ENCODE assay signal across 15 cellular contexts in the genomic region with DNA sequence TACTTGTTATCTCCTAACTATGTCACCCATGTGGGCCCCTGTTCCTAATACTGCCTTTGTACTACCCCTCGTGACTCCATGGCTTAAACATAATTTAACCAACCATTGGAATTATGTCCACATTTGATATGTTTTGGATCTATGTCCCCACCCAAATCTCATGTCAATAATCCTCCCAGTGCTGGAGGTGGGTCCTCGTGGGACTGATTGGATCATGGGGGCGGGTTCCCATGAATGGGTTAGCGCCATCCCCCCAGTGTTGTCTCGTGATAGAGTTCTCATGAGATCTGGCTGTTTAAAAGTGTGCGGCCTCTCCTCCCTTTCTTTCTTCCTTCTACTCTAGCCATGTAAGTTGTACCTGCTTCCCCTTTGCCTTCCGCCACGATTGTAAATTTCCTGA. TPM values are rescaled to one million over a fixed set of nuclear protein-coding genes. Genes with fewer than 3 reads are reported as not detected.
DNase-seq lines count a peak whose midpoint lies in the region; ATAC-seq, FAIRE-seq and TF ChIP-seq lines count a peak whose summit lies in the region.
"Had no signal": no experiment of that assay in that cellular context is flagged by ENCODE, and none has a peak within 500 bp of the region (broad histone marks: within the 10 kb centered on the region; RNA-seq: fewer than 3 reads in every experiment).

No MANE protein-coding gene starts in this region.

- H3K9me3 Mint-ChIP-seq in CD4-positive, alpha-beta T cell = no peaks in the 10 kb centered on the region
- H3K9me3 Mint-ChIP-seq in GM23338 = peaks cover 2% of the 10 kb centered on the region; the same call in 1 of the 3 replicates
- H3K9me3 Mint-ChIP-seq in activated naive CD8-positive, alpha-beta T cell treated with anti-CD3 and anti-CD28 coated beads, Interleukin-2, amount 50 U/mL, for 24 hours = no peaks in the 10 kb centered on the region
- peaks cover 3% of the 10 kb centered on the region for H3K9me3 Mint-ChIP-seq in natural killer cell treated with Interleukin-12 subunit alpha and Interleukin-12 subunit beta and Interleukin-15 and Interleukin-18, amount 100 ng/mL, for 72 hours

- TF ChIP-seq CTCF in CD4-positive, alpha-beta T cell (IDR thresholded peaks at IDR 0.05) = no peak
- TF ChIP-seq CTCF in GM23338 (conservative IDR thresholded peaks at IDR 0.05; ENCODE audit: low read depth in 2 of 2) = no peak

- no peak for TF ChIP-seq POLR2A in GM12892 (IDR thresholded peaks at IDR 0.05; ENCODE audit: low read depth, low read length)

- no peaks in the 10 kb centered on the region for H3K36me3 ChIP-seq in GM23338 (ENCODE audit: insufficient read depth)
- H3K36me3 ChIP-seq: BLaER1, left lung, prostate gland had no signal

- H3K4me2 ChIP-seq in GM23338 = no peak overlapping the region

- H3K36me3 Mint-ChIP-seq in CD4-positive, alpha-beta T cell (ENCODE audit: low read depth) = peaks cover 4% of the 10 kb centered on the region
- H3K36me3 Mint-ChIP-seq in GM23338 (ENCODE audit: low read depth) = no peaks in the 10 kb centered on the region
- no peaks in the 10 kb centered on the region for H3K36me3 Mint-ChIP-seq in activated naive CD8-positive, alpha-beta T cell treated with anti-CD3 and anti-CD28 coated beads, Interleukin-2, amount 50 U/mL, for 24 hours (ENCODE audit: low read depth)
- H3K36me3 Mint-ChIP-seq in natural killer cell treated with Interleukin-12 subunit alpha and Interleukin-12 subunit beta and Interleukin-15 and Interleukin-18, amount 100 ng/mL, for 72 hours = no peaks in the 10 kb centered on the region

- CTCF ChIA-PET in CD4-positive, alpha-beta T cell (lab: Charles Lee) = interaction anchor here (0.6 to 1.7 kb wide), 3 partner anchors 10 to 1028 kb away, joined by 3 to 4 read pairs (median 3); partner anchors contain the start of gene CBR1

- peaks cover 14% of the 10 kb centered on the region for H3K4me1 ChIP-seq in GM23338 (ENCODE audit: insufficient read depth)
- H3K4me1 ChIP-seq: prostate gland had no signal

- no peak overlapping the region for H3K4me3 ChIP-seq in GM23338
- H3K4me3 ChIP-seq: BLaER1, left lung, prostate gland had no signal

- peaks cover 34% of the 10 kb centered on the region for H3K4me1 Mint-ChIP-seq in CD4-positive, alpha-beta T cell (ENCODE audit: low read depth)
- H3K4me1 Mint-ChIP-seq in GM23338 = peaks cover 20% of the 10 kb centered on the region
- H3K4me1 Mint-ChIP-seq in activated naive CD8-positive, alpha-beta T cell treated with anti-CD3 and anti-CD28 coated beads, Interleukin-2, amount 50 U/mL, for 24 hours = peaks cover 37% of the 10 kb centered on the region
- peaks cover 16 to 22% of the 10 kb centered on the region in 2 donors for H3K4me1 Mint-ChIP-seq in natural killer cell treated with Interleukin-12 subunit alpha and Interleukin-12 subunit beta and Interleukin-15 and Interleukin-18, amount 100 ng/mL, for 72 hours (ENCODE audit: low read depth in 2 of 2)

- no peaks in the 10 kb centered on the region for H3F3A ChIP-seq in GM23338 (replicated peaks; ENCODE audit: low read depth)

- no peaks in the 10 kb centered on the region for H4K20me1 ChIP-seq in GM23338 (replicated peaks; ENCODE audit: insufficient read depth)
- H4K20me1 ChIP-seq: BLaER1 had no signal

- H3K27ac ChIP-seq in CD4-positive, alpha-beta T cell (ENCODE audit: low read depth, low read length) = no peak overlapping the region
- no peak overlapping the region for H3K27ac ChIP-seq in GM23338 (ENCODE audit: low read depth)

- no peak for ATAC-seq in CD4-positive, alpha-beta T cell (ENCODE audit: poor library complexity)
- no peak for ATAC-seq in GM23338
- ATAC-seq in activated naive CD8-positive, alpha-beta T cell treated with anti-CD3 and anti-CD28 coated beads, Interleukin-2, amount 50 U/mL, for 24 hours = no peak
- no peak for ATAC-seq in natural killer cell treated with Interleukin-12 subunit alpha and Interleukin-12 subunit beta and Interleukin-15 and Interleukin-18, amount 100 ng/mL, for 72 hours

- DNase-seq in CD4-positive, alpha-beta T cell = no peak
- DNase-seq in GM23338 (ENCODE audit: low spot score) (no peak), cardiac septum (ENCODE audit: low spot score) (no peak), GM12892 (ENCODE audit: insufficient read length) (no peak), kidney tubule cell (ENCODE audit: low spot score) (no peak)
- DNase-seq in activated naive CD8-positive, alpha-beta T cell treated with anti-CD3 and anti-CD28 coated beads, Interleukin-2, amount 50 U/mL, for 24 hours = no peak
- DNase-seq in natural killer cell treated with Interleukin-12 subunit alpha and Interleukin-12 subunit beta and Interleukin-15 and Interleukin-18, amount 100 ng/mL, for 72 hours (ENCODE audit: low spot score) = no peak
- DNase-seq: DND-41, Kasumi-1, left lung, NCI-H1436, NCI-H226, Right ventricle myocardium superior had no signal

- POLR2A ChIA-PET in CD4-positive, alpha-beta T cell (lab: Charles Lee) = interaction anchor here (0.9 to 2.9 kb wide), 6 partner anchors 10 to 240 kb away, joined by 3 to 24 read pairs (median 4); partner anchors contain the start of genes CBR1 and SETD4

- peak overlapping the region; percentile 85 for H3K4me3 Mint-ChIP-seq in CD4-positive, alpha-beta T cell
- no peak overlapping the region for H3K4me3 Mint-ChIP-seq in GM23338
- H3K4me3 Mint-ChIP-seq in activated naive CD8-positive, alpha-beta T cell treated with anti-CD3 and anti-CD28 coated beads, Interleukin-2, amount 50 U/mL, for 24 hours = peak overlapping the region; percentile 81
- peak overlapping the region; percentile 72 for H3K4me3 Mint-ChIP-seq in natural killer cell treated with Interleukin-12 subunit alpha and Interleukin-12 subunit beta and Interleukin-15 and Interleukin-18, amount 100 ng/mL, for 72 hours

- peak overlapping the region; percentile 89 for H3K27ac Mint-ChIP-seq in CD4-positive, alpha-beta T cell
- no peak overlapping the region for H3K27ac Mint-ChIP-seq in GM23338
- H3K27ac Mint-ChIP-seq in activated naive CD8-positive, alpha-beta T cell treated with anti-CD3 and anti-CD28 coated beads, Interleukin-2, amount 50 U/mL, for 24 hours = peak overlapping the region; percentile 98
- H3K27ac Mint-ChIP-seq in natural killer cell treated with Interleukin-12 subunit alpha and Interleukin-12 subunit beta and Interleukin-15 and Interleukin-18, amount 100 ng/mL, for 72 hours = peak overlapping the region; percentile 84 to 86

- 0 out of 2 replicates have a peak, but pooled peaks cover 2% of the 10 kb centered on the region for H3K9me2 ChIP-seq in GM23338 (ENCODE audit: insufficient read depth)

- H2AFZ ChIP-seq in GM23338 = peak overlapping the region; percentile 66; the same call in 1 of the 2 replicates

- intact Hi-C loops in CD4-positive, alpha-beta T cell (cut with DNase I, micrococcal nuclease) = loop anchor here in 1 of 2 experiments (1.0 to 10.0 kb wide), 2 partner anchors 19 to 885 kb away; partner anchors contain the start of genes HLCS and SETD4
- intact Hi-C loops in cardiac septum (cut with DNase I) = no loop called here

- H3K27me3 ChIP-seq in CD4-positive, alpha-beta T cell (ENCODE audit: control insufficient read depth, insufficient read depth, low read length) = no peaks in the 10 kb centered on the region
- H3K27me3 ChIP-seq in GM23338 (ENCODE audit: insufficient read depth) = no peaks in the 10 kb centered on the region
- H3K27me3 ChIP-seq: BLaER1, left lung had no signal

- no peaks in the 10 kb centered on the region for H3K9me3 ChIP-seq in CD4-positive, alpha-beta T cell (ENCODE audit: control insufficient read depth, low read length)
- H3K9me3 ChIP-seq: BLaER1, left lung, prostate gland had no signal

- no peaks in the 10 kb centered on the region for H3K27me3 Mint-ChIP-seq in CD4-positive, alpha-beta T cell
- peaks cover 3% of the 10 kb centered on the region for H3K27me3 Mint-ChIP-seq in GM23338 (ENCODE audit: insufficient read depth, low read depth, poor library complexity)
- H3K27me3 Mint-ChIP-seq in activated naive CD8-positive, alpha-beta T cell treated with anti-CD3 and anti-CD28 coated beads, Interleukin-2, amount 50 U/mL, for 24 hours = no peaks in the 10 kb centered on the region
- no peaks in the 10 kb centered on the region for H3K27me3 Mint-ChIP-seq in natural killer cell treated with Interleukin-12 subunit alpha and Interleukin-12 subunit beta and Interleukin-15 and Interleukin-18, amount 100 ng/mL, for 72 hours

- FAIRE-seq in GM12892 (lab: Jason Lieb, UNC) = no peak

- no peaks in the 10 kb centered on the region for H3K79me2 ChIP-seq in GM23338 (replicated peaks; ENCODE audit: insufficient read depth)

TF ChIP-seq in GM23338, 12 proteins besides CTCF, POLR2A, EP300 and RAD21:
- TF ChIP-seq CREB1 (CRISPR knock-in tag; IDR thresholded peaks at IDR 0.05; ENCODE audit: low read depth) = no peak
- TF ChIP-seq EZH2 (IDR thresholded peaks at IDR 0.05; ENCODE audit: low read depth, unreplicated experiment) = no peak
- no peak for TF ChIP-seq POLR2AphosphoS5 (IDR thresholded peaks at IDR 0.05; ENCODE audit: low read depth)
TF ChIP-seq in GM23338: peak in this region for 0.

RNA-seq across cellular contexts. Expression of gene CBR1, which starts 9.8 kb away (rescaled TPM):
- 1 to 10 TPM; 5.2 to 6.8 TPM for total RNA-seq in CD4-positive, alpha-beta T cell
- total RNA-seq in GM23338 (2014; rRNA removed; shearing (Covaris generic)) = 487 and 499 TPM in 2 replicates
- 273 and 285 TPM in 2 replicates for polyA plus RNA-seq in GM23338 (2016; fragmentation: Nextera tagmentation; extraction: Ambion mirVana)
- total RNA-seq in natural killer cell treated with Interleukin-12 subunit alpha and Interleukin-12 subunit beta and Interleukin-15 and Interleukin-18, amount 100 ng/mL, for 72 hours = 10 to 100 TPM; 34.2 to 43.3 TPM
- 24.1 TPM for total RNA-seq in cardiac septum
- polyA plus RNA-seq in GM12892 (2012; ENCODE audit: missing spikeins) = 29.7 TPM

RNA-seq across cellular contexts. Expression of gene SETD4, which starts 19.3 kb away (rescaled TPM):
- total RNA-seq in CD4-positive, alpha-beta T cell = 10 to 100 TPM; 10.8 to 12.3 TPM
- total RNA-seq in GM23338 (2014; rRNA removed; shearing (Covaris generic)) = 33.8 and 45.1 TPM in 2 replicates
- polyA plus RNA-seq in GM23338 (2016; fragmentation: Nextera tagmentation; extraction: Ambion mirVana) = 32.5 and 33.1 TPM in 2 replicates
- total RNA-seq in natural killer cell treated with Interleukin-12 subunit alpha and Interleukin-12 subunit beta and Interleukin-15 and Interleukin-18, amount 100 ng/mL, for 72 hours = 10 to 100 TPM; 18.2 to 29.1 TPM
- 10.6 TPM for total RNA-seq in cardiac septum
- polyA plus RNA-seq in GM12892 (2012; ENCODE audit: missing spikeins) = 14.1 TPM

RNA-seq across cellular contexts. Expression of gene CBR3, which starts 55.2 kb away (rescaled TPM):
- 1 to 10 TPM; 2.6 to 3.0 TPM for total RNA-seq in CD4-positive, alpha-beta T cell
- total RNA-seq in GM23338 (2014; rRNA removed; shearing (Covaris generic)) = 4.0 and 4.6 TPM in 2 replicates
- 8.2 and 8.7 TPM in 2 replicates for polyA plus RNA-seq in GM23338 (2016; fragmentation: Nextera tagmentation; extraction: Ambion mirVana)
- total RNA-seq in natural killer cell treated with Interleukin-12 subunit alpha and Interleukin-12 subunit beta and Interleukin-15 and Interleukin-18, amount 100 ng/mL, for 72 hours = 1 to 10 TPM; 4.5 to 6.5 TPM
- 2.1 TPM for total RNA-seq in cardiac septum
- 2.6 TPM for polyA plus RNA-seq in GM12892 (2012; ENCODE audit: missing spikeins)

Comparison
In these comparisons a context has a peak if more than half of its experiments do, and no peak if none do; other contexts are left out.
1. RNA of gene CBR1, which starts 9.8 kb away (total RNA-seq): 487 to 499 TPM in GM23338; 34.2 to 43.3 TPM in natural killer cell treated with Interleukin-12 subunit alpha and Interleukin-12 subunit beta and Interleukin-15 and Interleukin-18, amount 100 ng/mL, for 72 hours, 24.1 TPM in cardiac septum (single experiment) and 5.2 to 6.8 TPM in CD4-positive, alpha-beta T cell; every median in the first group is over 10 times any median in the second.